ENCODE assay signal across 1 cellular context in genomic region chr16:54165174-54165911, GRCh38.
TF ChIP-seq lines count a peak whose summit lies in the region.

No MANE protein-coding gene starts in this region.

TF ChIP-seq in HepG2, 621 proteins besides CTCF, POLR2A, EP300 and RAD21 (continued from another document):
- TF ChIP-seq FOXA1 (IDR thresholded peaks at IDR 0.05) (no peak), FOXA1 (CRISPR knock-in tag; IDR thresholded peaks at IDR 0.05) (peak; percentile 94), SOX6 (IDR thresholded peaks at IDR 0.05) (no peak), SOX6 (CRISPR knock-in tag; IDR thresholded peaks at IDR 0.05) (peak; percentile 95), TSC22D2 (CRISPR knock-in tag; IDR thresholded peaks at IDR 0.05; ENCODE audit: borderline replicate concordance) (0 out of 2 replicates have a peak, but pooled peaks have one; percentile 39), ATF2 (CRISPR knock-in tag; IDR thresholded peaks at IDR 0.05) (peak; percentile 95), NFAT5 (CRISPR knock-in tag; IDR thresholded peaks at IDR 0.05) (0 out of 2 replicates have a peak, but pooled peaks have one; percentile 21), ATF5 (CRISPR knock-in tag; IDR thresholded peaks at IDR 0.05; ENCODE audit: low read depth) (no peak), HOXD1 (CRISPR knock-in tag; IDR thresholded peaks at IDR 0.05) (peak; percentile 90; the same call in 1 of the 2 replicates), MXI1 (IDR thresholded peaks at IDR 0.05; ENCODE audit: borderline replicate concordance, low read depth, low read length) (peak; percentile 46; the same call in 1 of the 3 replicates), ZNF609 (CRISPR knock-in tag; IDR thresholded peaks at IDR 0.05; ENCODE audit: borderline replicate concordance) (peak; percentile 96), ZBTB7A (CRISPR knock-in tag; IDR thresholded peaks at IDR 0.05) (peak; percentile 77; the same call in 1 of the 2 replicates), ELF1 (CRISPR knock-in tag; IDR thresholded peaks at IDR 0.05) (peak; percentile 54), KMT2A (CRISPR knock-in tag; IDR thresholded peaks at IDR 0.05) (peak; percentile 65; the same call in 1 of the 2 replicates), ZNF33B (CRISPR knock-in tag; IDR thresholded peaks at IDR 0.05) (no peak), ZNF264 (CRISPR knock-in tag; IDR thresholded peaks at IDR 0.05) (peak; percentile 85), SRF (IDR thresholded peaks at IDR 0.05; ENCODE audit: low read depth, low read length) (no peak), ZFP91 (CRISPR knock-in tag; IDR thresholded peaks at IDR 0.05; ENCODE audit: borderline replicate concordance) (peak; percentile 87; the same call in 1 of the 2 replicates), HIVEP1 (CRISPR knock-in tag; IDR thresholded peaks at IDR 0.05) (0 out of 2 replicates have a peak, but pooled peaks have one; percentile 69), HNRNPUL1 (IDR thresholded peaks at IDR 0.05; ENCODE audit: low read depth, low read length) (no peak), TRAFD1 (CRISPR knock-in tag; IDR thresholded peaks at IDR 0.05; ENCODE audit: borderline replicate concordance) (peak; percentile 77; the same call in 1 of the 2 replicates), ZNF317 (CRISPR knock-in tag; IDR thresholded peaks at IDR 0.05) (0 out of 2 replicates have a peak, but pooled peaks have one; percentile 64), PPARG (CRISPR knock-in tag; conservative IDR thresholded peaks at IDR 0.05) (peak; percentile 95), NCOR1 (IDR thresholded peaks at IDR 0.05; ENCODE audit: borderline replicate concordance, low read length) (peak; percentile 79; the same call in 1 of the 2 replicates), MYNN (CRISPR knock-in tag; IDR thresholded peaks at IDR 0.05; ENCODE audit: low read depth) (no peak), LCORL (IDR thresholded peaks at IDR 0.05) (no peak; the same call in 1 of the 2 replicates), LCORL (CRISPR knock-in tag; IDR thresholded peaks at IDR 0.05) (peak; percentile 99), ZNF17 (CRISPR knock-in tag; IDR thresholded peaks at IDR 0.05) (no peak), CHD4 (IDR thresholded peaks at IDR 0.05; ENCODE audit: borderline replicate concordance, low read length) (peak; percentile 52; the same call in 1 of the 2 replicates), ATF4 (CRISPR knock-in tag; IDR thresholded peaks at IDR 0.05) (peak in 1 of 2 experiments; percentile 42; a peak in 1 of 4 replicates)
